In the genomic region with DNA sequence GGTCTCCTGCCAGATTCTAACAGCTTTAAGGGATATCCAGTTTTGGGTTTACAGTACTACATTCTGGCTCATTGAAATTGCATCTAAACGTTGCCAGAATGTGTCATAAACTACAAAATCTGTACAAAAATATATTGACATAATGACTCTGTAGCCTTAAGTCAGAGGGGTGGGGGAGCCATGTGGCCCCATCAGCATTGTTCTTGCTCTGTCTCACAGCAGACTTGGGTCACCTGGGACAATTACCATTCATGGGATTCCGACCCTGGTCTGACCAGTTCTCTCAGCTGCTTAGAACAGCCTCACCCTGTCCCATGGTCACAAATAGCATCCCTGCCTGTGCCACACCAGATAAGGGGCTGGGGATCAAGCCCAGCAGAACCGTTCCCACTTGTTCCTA, we compare ENCODE assay signal across 14 cellular contexts. TPM values are rescaled to one million over a fixed set of nuclear protein-coding genes. Genes with fewer than 3 reads are reported as not detected.
DNase-seq lines count a peak whose midpoint lies in the region; ATAC-seq lines count a peak whose summit lies in the region.
"Had no signal": no experiment of that assay in that cellular context is flagged by ENCODE, and none has a peak within 500 bp of the region (broad histone marks: within the 10 kb centered on the region; RNA-seq: fewer than 3 reads in every experiment).

No MANE protein-coding gene starts in this region.

- no peak for ATAC-seq in stimulated activated naive CD8-positive, alpha-beta T cell treated with anti-CD3 and anti-CD28 coated beads, Interleukin-15, Interleukin-2, amounts not matched to agents 100 U/mL and 50 U/mL, for 24 hours
- ATAC-seq in aorta (ENCODE audit: low FRiP score) = peak; percentile 17

- CTCF ChIA-PET in CD4-positive, alpha-beta memory T cell (lab: Charles Lee; ENCODE audit: partially characterized antibody) = no interaction called here

- H3K27me3 ChIP-seq in muscle layer of colon (ENCODE audit: control insufficient read depth in 1 of 2, insufficient read depth in 2 of 2, low read length in 2 of 2) = no peaks in the 10 kb centered on the region
- no peaks in the 10 kb centered on the region for H3K27me3 ChIP-seq in aorta (ENCODE audit: control insufficient read depth in 1 of 2, insufficient read depth in 2 of 2, low read length in 1 of 2)
- H3K27me3 ChIP-seq in CD4-positive, alpha-beta memory T cell (ENCODE audit: insufficient read depth, low read length) = no peaks in the 10 kb centered on the region
- H3K27me3 ChIP-seq: SJSA1 had no signal

- no peak for DNase-seq in stimulated activated naive CD8-positive, alpha-beta T cell treated with anti-CD3 and anti-CD28 coated beads, Interleukin-15, Interleukin-2, amounts not matched to agents 100 U/mL and 50 U/mL, for 24 hours
- DNase-seq in epithelial cell of prostate (ENCODE audit: low read depth, low spot score) (peak; percentile 10), aorta (no peak), NCI-H1105 treated with DMSO at 0.1 percent for 48 hours (lab: John Stamatoyannopoulos, UW) (no peak)
- DNase-seq in CD4-positive, alpha-beta memory T cell = no peak
- no peak for DNase-seq in stimulated activated CD4-positive, alpha-beta T cell treated with anti-CD3 and anti-CD28 coated beads, Interleukin-15, amount 100 ng/mL, for 24 hours
- DNase-seq: GDM1; MV-4-11; NCI-H524 treated with DMSO at 0.1 percent for 48 hours; stimulated activated CD4-positive, alpha-beta T cell treated with anti-CD3 and anti-CD28 coated beads, Interleukin-2, amount 100 ng/mL, for 48 hours had no signal

- peak overlapping the region; percentile 97 for H3K27ac Mint-ChIP-seq in stimulated activated naive CD8-positive, alpha-beta T cell treated with anti-CD3 and anti-CD28 coated beads, Interleukin-15, Interleukin-2, amounts not matched to agents 100 ng/mL and 50 ng/mL, for 24 hours
- peak overlapping the region in 1 of 7 donors; percentile 2 for H3K27ac Mint-ChIP-seq in CD4-positive, alpha-beta memory T cell

- H3K27ac ChIP-seq in epithelial cell of prostate (peak overlapping the region; percentile 70), muscle layer of colon (ENCODE audit: low read depth, low read length) (peak overlapping the region; percentile 75), aorta (ENCODE audit: low read depth in 1 of 2, low read length in 2 of 2) (peak overlapping the region; percentile 91 to 98)
- no peak overlapping the region for H3K27ac ChIP-seq in CD4-positive, alpha-beta memory T cell (ENCODE audit: low read depth, low read length)

- intact Hi-C loops in aorta (cut with DNase I) = loop anchor here (2.0 kb wide), 2 partner anchors 38 to 62 kb away; no protein-coding TSS in a partner anchor
- intact Hi-C loops in CD4-positive, alpha-beta memory T cell (cut with micrococcal nuclease) = no loop called here

- POLR2A ChIA-PET in CD4-positive, alpha-beta memory T cell (lab: Charles Lee; ENCODE audit: partially characterized antibody) = no interaction called here

- peaks cover 5% of the 10 kb centered on the region for H3K27me3 Mint-ChIP-seq in stimulated activated naive CD8-positive, alpha-beta T cell treated with anti-CD3 and anti-CD28 coated beads, Interleukin-15, Interleukin-2, amounts not matched to agents 100 ng/mL and 50 ng/mL, for 24 hours
- H3K27me3 Mint-ChIP-seq in CD4-positive, alpha-beta memory T cell = peaks cover 0 to 1% of the 10 kb centered on the region in 2 donors

- H3K36me3 Mint-ChIP-seq in stimulated activated naive CD8-positive, alpha-beta T cell treated with anti-CD3 and anti-CD28 coated beads, Interleukin-15, Interleukin-2, amounts not matched to agents 100 ng/mL and 50 ng/mL, for 24 hours (ENCODE audit: low read depth) = no peaks in the 10 kb centered on the region
- no peaks in the 10 kb centered on the region for H3K36me3 Mint-ChIP-seq in CD4-positive, alpha-beta memory T cell

- H3K9me3 ChIP-seq in muscle layer of colon (ENCODE audit: low read length) = no peaks in the 10 kb centered on the region
- no peaks in the 10 kb centered on the region for H3K9me3 ChIP-seq in aorta (ENCODE audit: control insufficient read depth, low read length)
- no peaks in the 10 kb centered on the region for H3K9me3 ChIP-seq in CD4-positive, alpha-beta memory T cell (ENCODE audit: control insufficient read depth in 1 of 2, low read length in 2 of 2)
- H3K9me3 ChIP-seq: SJSA1 had no signal

- WGBS in aorta, 2 donors = 3 to 6% methylated on average over 3 of the region's 3 CpGs

- H3K4me1 ChIP-seq in muscle layer of colon (ENCODE audit: insufficient read depth, low read length) (peaks cover 29% of the 10 kb centered on the region), aorta (ENCODE audit: control insufficient read depth in 1 of 2, insufficient read depth in 2 of 2, low read length in 2 of 2) (peaks cover 0 to 7% of the 10 kb centered on the region in 2 donors)
- peaks cover 14% of the 10 kb centered on the region for H3K4me1 ChIP-seq in CD4-positive, alpha-beta memory T cell (ENCODE audit: insufficient read depth, low read length)

- H3K9ac ChIP-seq in muscle layer of colon (ENCODE audit: low read length) = no peak overlapping the region

- no peaks in the 10 kb centered on the region for H3K9me3 Mint-ChIP-seq in stimulated activated naive CD8-positive, alpha-beta T cell treated with anti-CD3 and anti-CD28 coated beads, Interleukin-15, Interleukin-2, amounts not matched to agents 100 ng/mL and 50 ng/mL, for 24 hours
- H3K9me3 Mint-ChIP-seq in CD4-positive, alpha-beta memory T cell = no peaks in the 10 kb centered on the region
- H3K9me3 Mint-ChIP-seq: activated naive CD4-positive, alpha-beta T cell treated with anti-CD3 and anti-CD28 coated beads for 36 hours had no signal

- H3K4me3 ChIP-seq in muscle layer of colon (ENCODE audit: low read depth in 1 of 2, low read length in 2 of 2) (no peak overlapping the region), aorta (ENCODE audit: low read length in 2 of 2) (no peak overlapping the region)
- no peak overlapping the region for H3K4me3 ChIP-seq in CD4-positive, alpha-beta memory T cell (ENCODE audit: low read length in 2 of 2)
- H3K4me3 ChIP-seq: SJSA1 had no signal

- no peak overlapping the region for H3K4me3 Mint-ChIP-seq in stimulated activated naive CD8-positive, alpha-beta T cell treated with anti-CD3 and anti-CD28 coated beads, Interleukin-15, Interleukin-2, amounts not matched to agents 100 ng/mL and 50 ng/mL, for 24 hours
- no peak overlapping the region for H3K4me3 Mint-ChIP-seq in CD4-positive, alpha-beta memory T cell

- no peaks in the 10 kb centered on the region for H3K36me3 ChIP-seq in muscle layer of colon (ENCODE audit: insufficient read depth, low read length)
- no peaks in the 10 kb centered on the region for H3K36me3 ChIP-seq in aorta (ENCODE audit: control insufficient read depth in 1 of 2, insufficient read depth in 2 of 2, low read length in 1 of 2)
- no peaks in the 10 kb centered on the region for H3K36me3 ChIP-seq in CD4-positive, alpha-beta memory T cell (ENCODE audit: insufficient read depth, low read length)
- H3K36me3 ChIP-seq: SJSA1 had no signal

- peaks cover 62% of the 10 kb centered on the region for H3K4me1 Mint-ChIP-seq in stimulated activated naive CD8-positive, alpha-beta T cell treated with anti-CD3 and anti-CD28 coated beads, Interleukin-15, Interleukin-2, amounts not matched to agents 100 ng/mL and 50 ng/mL, for 24 hours (ENCODE audit: low read depth)
- H3K4me1 Mint-ChIP-seq in CD4-positive, alpha-beta memory T cell = peaks cover 19 to 30% (median 25%) of the 10 kb centered on the region in 4 donors

RNA-seq across cellular contexts. Expression of a gene that starts 43.3 kb away (rescaled TPM):
- 100 to 1,000 TPM; 198 to 215 TPM for total RNA-seq in aorta
- polyA plus RNA-seq in aorta = 10 to 100 TPM; 16.7 to 30.1 TPM
- 100 to 1,000 TPM; 150 to 156 TPM for total RNA-seq in CD4-positive, alpha-beta memory T cell
- polyA plus RNA-seq in CD4-positive, alpha-beta memory T cell = 10 to 100 TPM in 1 of 2 donors, 1 to 10 TPM in 1; 3.8 to 12.4 TPM
